ENCODE assay signal across 31 cellular contexts in the genomic region with DNA sequence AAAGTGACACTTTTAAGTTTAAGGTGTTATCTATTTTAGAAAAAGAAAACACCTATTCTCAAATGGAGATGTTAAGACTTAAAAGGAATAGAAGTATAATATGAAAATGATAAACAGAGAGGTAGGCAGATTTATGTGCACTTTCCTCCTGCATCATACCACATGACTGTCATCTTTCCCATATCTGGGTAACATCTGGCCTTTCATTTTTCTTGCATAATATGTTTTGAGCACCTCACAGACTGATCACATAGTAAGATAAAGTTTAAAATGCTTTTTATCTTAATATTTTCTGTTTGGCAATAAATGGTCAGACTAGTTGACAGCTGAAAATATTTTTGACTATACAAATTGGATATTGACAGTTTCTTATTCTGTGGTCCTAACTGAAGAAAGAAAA.
"Had no signal": no experiment of that assay in that cellular context is flagged by ENCODE, and none has a peak within 500 bp of the region (broad histone marks: within the 10 kb centered on the region; RNA-seq: fewer than 3 reads in every experiment).

No MANE protein-coding gene starts in this region.

- H3K4me3 ChIP-seq: adrenal gland, ascending aorta, cardiac muscle cell had no signal

- DNase-seq: activated B cell treated with CpG ODN at 0.5 μM for 24 hours; activated CD4-positive, alpha-beta memory T cell treated with anti-CD3 and anti-CD28 coated beads for 36 hours; activated CD4-positive, alpha-beta T cell treated with anti-CD3 and anti-CD28 coated beads for 4 hours; activated CD4-positive, alpha-beta T cell treated with anti-CD3 and anti-CD28 coated beads, Interleukin-2, amount 10 ng/mL, durations not matched to agents 24 days and 14 days; activated CD4-positive, alpha-beta T cell treated with anti-CD3 and anti-CD28 coated beads, Interleukin-2, amount 50 U/mL, for 1 hour; activated CD4-positive, alpha-beta T cell treated with anti-CD3 and anti-CD28 coated beads, Interleukin-2, amount 50 U/mL, for 4 hours; activated CD4-positive, CD25-positive, alpha-beta regulatory T cell treated with anti-CD3 and anti-CD28 coated beads, Interleukin-2, amount 50 U/mL, for 72 hours; activated CD8-positive, alpha-beta memory T cell treated with anti-CD3 and anti-CD28 coated beads, Interleukin-2, amount 50 U/mL, for 4 hours; activated CD8-positive, alpha-beta T cell treated with anti-CD3 and anti-CD28 coated beads for 36 hours; activated effector memory CD4-positive, alpha-beta T cell treated with anti-CD3 and anti-CD28 coated beads, Interleukin-2, amount 50 U/mL, for 16 hours; activated gamma-delta T cell treated with Interleukin-2 at 50 U/mL for 16 hours; activated naive CD4-positive, alpha-beta T cell; activated naive CD4-positive, alpha-beta T cell treated with anti-CD3 and anti-CD28 coated beads for 36 hours; activated naive CD4-positive, alpha-beta T cell treated with anti-CD3 and anti-CD28 coated beads, Interleukin-2, amount 50 U/mL, for 16 hours; activated naive CD8-positive, alpha-beta T cell treated with anti-CD3 and anti-CD28 coated beads for 36 hours; activated T-cell treated with anti-CD3 and anti-CD28 coated beads for 4 hours; activated T-cell treated with anti-CD3 and anti-CD28 coated beads, Interleukin-2, amount 50 U/mL, for 1 hour; activated T-cell treated with anti-CD3 and anti-CD28 coated beads, Interleukin-2, amount 50 U/mL, for 4 hours; activated T-cell treated with anti-CD3 and anti-CD28 coated beads, Interleukin-2, amount 50 U/mL, for 72 hours; adrenal gland; amygdala; anterior cingulate cortex; caudate nucleus; cerebellar nuclear complex; T-helper 2 cell; T-helper 9 cell had no signal

- H3K27me3 ChIP-seq: adrenal gland, ascending aorta, cardiac muscle cell had no signal

- H3K9me3 ChIP-seq: adrenal gland, ascending aorta had no signal

- ATAC-seq: activated CD8-positive, alpha-beta T cell treated with anti-CD3 and anti-CD28 coated beads for 36 hours; activated naive CD4-positive, alpha-beta T cell treated with anti-CD3 and anti-CD28 coated beads, Interleukin-2, amount 50 U/mL, for 72 hours; activated T-cell treated with anti-CD3 and anti-CD28 coated beads, Interleukin-2, amount 50 U/mL, for 4 hours; activated T-cell treated with anti-CD3 and anti-CD28 coated beads, Interleukin-2, amount 50 U/mL, for 72 hours; activated T-helper 17 cell treated with anti-CD3 and anti-CD28 coated beads, Interleukin-2, amount 50 U/mL, for 72 hours had no signal

- H3K27ac ChIP-seq: adrenal gland, ascending aorta, cardiac muscle cell, VCaP had no signal

- H3K36me3 ChIP-seq: adrenal gland, ascending aorta, cardiac muscle cell had no signal

- H3K4me1 ChIP-seq: adrenal gland, ascending aorta had no signal
